ENCODE assay signal across 1 cellular context in genomic region chr6:111741177-111741952, GRCh38.
TF ChIP-seq lines count a peak whose summit lies in the region.

No MANE protein-coding gene starts in this region.

TF ChIP-seq in GM12878, 131 proteins besides CTCF, POLR2A, EP300 and RAD21 (continued from another document and continues in another):
- no peak for TF ChIP-seq ZBTB4 (CRISPR knock-in tag; IDR thresholded peaks at IDR 0.05)
- peak; percentile 53 for TF ChIP-seq RELB (IDR thresholded peaks at IDR 0.05; ENCODE audit: low read depth)
- no peak for TF ChIP-seq HDAC2 (IDR thresholded peaks at IDR 0.05)
- 0 out of 2 replicates have a peak, but pooled peaks have one; percentile 67 for TF ChIP-seq MLLT1 (IDR thresholded peaks at IDR 0.05)
- peak; percentile 39; the same call in 1 of the 2 replicates for TF ChIP-seq GABPA (IDR thresholded peaks at IDR 0.05; ENCODE audit: low read depth)
- no peak for TF ChIP-seq RELA (IDR thresholded peaks at IDR 0.05; ENCODE audit: borderline replicate concordance, partially characterized antibody)
- no peak for TF ChIP-seq CBX3 (IDR thresholded peaks at IDR 0.05; ENCODE audit: borderline replicate concordance, low read depth)
- no peak for TF ChIP-seq STAT3 (IDR thresholded peaks at IDR 0.05; ENCODE audit: low read depth, low read length)
- TF ChIP-seq ZBTB40 (IDR thresholded peaks at IDR 0.05; ENCODE audit: borderline replicate concordance), result no peak
- TF ChIP-seq SKIL (IDR thresholded peaks at IDR 0.05; ENCODE audit: low read depth, poor library complexity, severe bottlenecking), result peak; percentile 52
- TF ChIP-seq ZBED1 (IDR thresholded peaks at IDR 0.05; ENCODE audit: borderline replicate concordance), result peak; percentile 81; the same call in 1 of the 2 replicates
- peak; percentile 99 for TF ChIP-seq MEF2B (IDR thresholded peaks at IDR 0.05; ENCODE audit: partially characterized antibody, poor library complexity, severe bottlenecking)
- TF ChIP-seq CBFB (IDR thresholded peaks at IDR 0.05; ENCODE audit: low read depth), result peak; percentile 80; the same call in 1 of the 2 replicates
- TF ChIP-seq EED (IDR thresholded peaks at IDR 0.05; ENCODE audit: low read depth), result peak; percentile 49; the same call in 1 of the 2 replicates
- TF ChIP-seq ATF2 (IDR thresholded peaks at IDR 0.05; ENCODE audit: low read length), result peak; percentile 98
- TF ChIP-seq YY1 (IDR thresholded peaks at IDR 0.05; ENCODE audit: low read depth, low read length), result 0 out of 2 replicates have a peak, but pooled peaks have one; percentile 20
- no peak for TF ChIP-seq NFXL1 (IDR thresholded peaks at IDR 0.05; ENCODE audit: borderline replicate concordance)
- peak; percentile 69 for TF ChIP-seq TCF12 (IDR thresholded peaks at IDR 0.05; ENCODE audit: low read depth, low read length)
- TF ChIP-seq IKZF2 (IDR thresholded peaks at IDR 0.05), result peak; percentile 80 to 84; a peak in 3 of 4 replicates
- TF ChIP-seq ATF7 (IDR thresholded peaks at IDR 0.05; ENCODE audit: low read depth), result peak; percentile 60; the same call in 1 of the 2 replicates
- TF ChIP-seq E2F4 (IDR thresholded peaks at IDR 0.05; ENCODE audit: low read depth, low read length), result no peak
- TF ChIP-seq SMAD5 (IDR thresholded peaks at IDR 0.05; ENCODE audit: low read depth), result no peak
- no peak for TF ChIP-seq CHD2 (IDR thresholded peaks at IDR 0.05; ENCODE audit: borderline replicate concordance, low read depth, low read length)
- TF ChIP-seq YBX1 (IDR thresholded peaks at IDR 0.05), result peak; percentile 68; the same call in 1 of the 2 replicates
- TF ChIP-seq CUX1 (IDR thresholded peaks at IDR 0.05; ENCODE audit: insufficient replicate concordance, low read depth, low read length), result peak; percentile 85
- peak; percentile 56 for TF ChIP-seq BCL11A (IDR thresholded peaks at IDR 0.05; ENCODE audit: low read depth, low read length)
- TF ChIP-seq PML (IDR thresholded peaks at IDR 0.05; ENCODE audit: low read length), result peak; percentile 64; the same call in 1 of the 2 replicates
- no peak for TF ChIP-seq ATF3 (IDR thresholded peaks at IDR 0.05; ENCODE audit: borderline replicate concordance, extremely low read depth, low read depth, low read length)
- TF ChIP-seq FOS (IDR thresholded peaks at IDR 0.05; ENCODE audit: borderline replicate concordance, extremely low read depth, insufficient read length), result no peak
- TF ChIP-seq ZBTB33 (IDR thresholded peaks at IDR 0.05), result no peak
